8 cellular contexts compared by ENCODE assay signal in genomic region chr18:48408727-48409590, GRCh38. TPM values are rescaled to one million over a fixed set of nuclear protein-coding genes. Genes with fewer than 3 reads are reported as not detected.
DNase-seq lines count a peak whose midpoint lies in the region; ATAC-seq and TF ChIP-seq lines count a peak whose summit lies in the region.

TSS of gene ZBTB7C (minus strand) at chr18:48409383.

- no peaks in the 10 kb centered on the region for H3F3A ChIP-seq in neural cell (ENCODE audit: insufficient read depth, low read length, poor library complexity, severe bottlenecking)

- TF ChIP-seq CTCF in LNCaP clone FGC (IDR thresholded peaks at IDR 0.05; ENCODE audit: control insufficient read depth, extremely low read depth, insufficient read depth): no peak
- no peak for TF ChIP-seq CTCF in activated CD8-positive, alpha-beta T cell treated with anti-CD3 and anti-CD28 coated beads for 36 hours (IDR thresholded peaks at IDR 0.05)
- no peak for TF ChIP-seq CTCF in foreskin keratinocyte (conservative IDR thresholded peaks at IDR 0.05)
- TF ChIP-seq CTCF in neural cell (IDR thresholded peaks at IDR 0.05; ENCODE audit: poor library complexity, severe bottlenecking): no peak
- TF ChIP-seq CTCF in GM10248 (IDR thresholded peaks at IDR 0.05; ENCODE audit: control extremely low read depth, extremely low read depth, low read depth, missing control alignments): no peak

- H2AFZ ChIP-seq in neural cell (ENCODE audit: low read depth, low read length): peak within 1 kb of the TSS; percentile 58

- H3K4me3 Mint-ChIP-seq in activated CD4-positive, alpha-beta T cell treated with anti-CD3 and anti-CD28 coated beads for 36 hours: peak within 1 kb of the TSS; percentile 61
- peak within 1 kb of the TSS; percentile 49 for H3K4me3 Mint-ChIP-seq in activated CD8-positive, alpha-beta T cell treated with anti-CD3 and anti-CD28 coated beads for 36 hours

- peaks cover 14% of the 10 kb centered on the region for H3K4me1 Mint-ChIP-seq in activated CD4-positive, alpha-beta T cell treated with anti-CD3 and anti-CD28 coated beads for 36 hours
- H3K4me1 Mint-ChIP-seq in activated CD8-positive, alpha-beta T cell treated with anti-CD3 and anti-CD28 coated beads for 36 hours (ENCODE audit: low read depth): peaks cover 11% of the 10 kb centered on the region

- H3K27me3 ChIP-seq in foreskin keratinocyte: peaks cover 57% of the 10 kb centered on the region
- peaks cover 47% of the 10 kb centered on the region for H3K27me3 ChIP-seq in neural cell (ENCODE audit: insufficient read depth, low read depth, low read length)

- no peaks in the 10 kb centered on the region for H4K20me1 ChIP-seq in neural cell (ENCODE audit: insufficient read depth)

- no peaks in the 10 kb centered on the region for H3K79me2 ChIP-seq in neural cell (replicated peaks; ENCODE audit: insufficient read depth, low read length)

- CTCF ChIA-PET in activated CD4-positive, alpha-beta T cell treated with anti-CD3 and anti-CD28 coated beads for 36 hours (lab: Charles Lee): no interaction called here
- CTCF ChIA-PET in activated CD8-positive, alpha-beta T cell treated with anti-CD3 and anti-CD28 coated beads for 36 hours (lab: Charles Lee): no interaction called here
- CTCF ChIA-PET in GM10248 (lab: Yijun Ruan, JAX): no interaction called here

- peak within 1 kb of the TSS; percentile 88 for H3K4me2 ChIP-seq in neural cell (ENCODE audit: low read length)

- H3K27me3 Mint-ChIP-seq in activated CD4-positive, alpha-beta T cell treated with anti-CD3 and anti-CD28 coated beads for 36 hours: peaks cover 68% of the 10 kb centered on the region
- H3K27me3 Mint-ChIP-seq in activated CD8-positive, alpha-beta T cell treated with anti-CD3 and anti-CD28 coated beads for 36 hours: peaks cover 67% of the 10 kb centered on the region

- H3K4me1 ChIP-seq in foreskin keratinocyte: no peaks in the 10 kb centered on the region

- H3K27ac ChIP-seq in foreskin keratinocyte: no peak within 1 kb of the TSS
- H3K27ac ChIP-seq in neural cell (ENCODE audit: low read length): no peak within 1 kb of the TSS

- peak; percentile 39 for ATAC-seq in activated CD4-positive, alpha-beta T cell treated with anti-CD3 and anti-CD28 coated beads for 36 hours
- no peak for ATAC-seq in activated CD8-positive, alpha-beta T cell treated with anti-CD3 and anti-CD28 coated beads for 36 hours
- ATAC-seq in foreskin keratinocyte: peak; percentile 24
- no peak for ATAC-seq in HG03520 (IDR thresholded peaks at IDR 0.05; ENCODE audit: unreplicated experiment)

- H3K27ac Mint-ChIP-seq in activated CD4-positive, alpha-beta T cell treated with anti-CD3 and anti-CD28 coated beads for 36 hours: no peak within 1 kb of the TSS
- H3K27ac Mint-ChIP-seq in activated CD8-positive, alpha-beta T cell treated with anti-CD3 and anti-CD28 coated beads for 36 hours: no peak within 1 kb of the TSS

- H3K36me3 Mint-ChIP-seq in activated CD4-positive, alpha-beta T cell treated with anti-CD3 and anti-CD28 coated beads for 36 hours (ENCODE audit: low read depth): no peaks in the 10 kb centered on the region
- no peaks in the 10 kb centered on the region for H3K36me3 Mint-ChIP-seq in activated CD8-positive, alpha-beta T cell treated with anti-CD3 and anti-CD28 coated beads for 36 hours (ENCODE audit: low read depth)

- H3K9me3 ChIP-seq in neural cell (ENCODE audit: low read length): no peaks in the 10 kb centered on the region

- H3K4me3 ChIP-seq in LNCaP clone FGC (ENCODE audit: low read depth, low read length) (peak within 1 kb of the TSS; percentile 60), neural cell (ENCODE audit: low read length) (peak within 1 kb of the TSS; percentile 87)

- no peak for TF ChIP-seq EP300 in neural cell (conservative IDR thresholded peaks at IDR 0.05; ENCODE audit: poor library complexity, severe bottlenecking)

- intact Hi-C loops in activated CD4-positive, alpha-beta T cell treated with anti-CD3 and anti-CD28 coated beads for 36 hours (cut with DNase I, micrococcal nuclease): loop anchor here in 1 of 2 experiments (1.0 to 5.0 kb wide), 2 partner anchors 478 to 1657 kb away; no protein-coding TSS in a partner anchor
- intact Hi-C loops in activated CD8-positive, alpha-beta T cell treated with anti-CD3 and anti-CD28 coated beads for 36 hours (cut with micrococcal nuclease): no loop called here

- POLR2A ChIA-PET in activated CD4-positive, alpha-beta T cell treated with anti-CD3 and anti-CD28 coated beads for 36 hours (lab: Charles Lee): no interaction called here
- POLR2A ChIA-PET in activated CD8-positive, alpha-beta T cell treated with anti-CD3 and anti-CD28 coated beads for 36 hours (lab: Charles Lee): no interaction called here
- POLR2A ChIA-PET in GM10248 (lab: Yijun Ruan, JAX): no interaction called here

- no peaks in the 10 kb centered on the region for H3K36me3 ChIP-seq in neural cell (ENCODE audit: insufficient read depth, low read length)

- DNase-seq in activated CD4-positive, alpha-beta T cell treated with anti-CD3 and anti-CD28 coated beads for 36 hours: peak; percentile 38
- no peak for DNase-seq in activated CD4-positive, alpha-beta T cell treated with anti-CD3 and anti-CD28 coated beads for 4 hours
- no peak for DNase-seq in LNCaP clone FGC (ENCODE audit: low read depth)
- peak; percentile 11 for DNase-seq in activated CD8-positive, alpha-beta T cell treated with anti-CD3 and anti-CD28 coated beads for 36 hours
- DNase-seq in foreskin keratinocyte: no peak
- no peak for DNase-seq in GM10248 (ENCODE audit: extremely low spot score)

- H3K9me3 Mint-ChIP-seq in activated CD4-positive, alpha-beta T cell treated with anti-CD3 and anti-CD28 coated beads for 36 hours (ENCODE audit: low read depth): no peaks in the 10 kb centered on the region
- H3K9me3 Mint-ChIP-seq in activated CD8-positive, alpha-beta T cell treated with anti-CD3 and anti-CD28 coated beads for 36 hours: no peaks in the 10 kb centered on the region

- H3K9me2 ChIP-seq in neural cell (ENCODE audit: insufficient read depth, low read length): no peaks in the 10 kb centered on the region

- peak within 1 kb of the TSS; percentile 66 for H3K9ac ChIP-seq in neural cell (ENCODE audit: low read length)

- TF ChIP-seq RAD21 in neural cell (conservative IDR thresholded peaks at IDR 0.05): no peak

TF ChIP-seq in neural cell, 6 proteins besides CTCF, POLR2A, EP300 and RAD21:
- TF ChIP-seq EZH2 (IDR thresholded peaks at IDR 0.05; ENCODE audit: borderline replicate concordance, insufficient read depth, low read length, poor library complexity, severe bottlenecking): no peak
- TF ChIP-seq SMC3 (conservative IDR thresholded peaks at IDR 0.05; ENCODE audit: poor library complexity): no peak
- TF ChIP-seq POLR2AphosphoS5 (IDR thresholded peaks at IDR 0.05): no peak
- TF ChIP-seq REST (IDR thresholded peaks at IDR 0.05; ENCODE audit: borderline replicate concordance): no peak
- no peak for TF ChIP-seq TAF1 (IDR thresholded peaks at IDR 0.05; ENCODE audit: low read depth)
- peak; percentile 51 for TF ChIP-seq MXI1 (conservative IDR thresholded peaks at IDR 0.05; ENCODE audit: poor library complexity, severe bottlenecking)

RNA-seq across cellular contexts. Expression of gene ZBTB7C, which starts in this region (rescaled TPM):
- total RNA-seq in activated CD4-positive, alpha-beta T cell treated with anti-CD3 and anti-CD28 coated beads for 36 hours: not detected
- total RNA-seq in activated CD8-positive, alpha-beta T cell treated with anti-CD3 and anti-CD28 coated beads for 36 hours: not detected
- total RNA-seq in foreskin keratinocyte: under 0.01 and 0.07 TPM in 2 replicates
- 0.02 TPM in 2 replicates for polyA plus RNA-seq in foreskin keratinocyte
- 2.4 and 6.5 TPM in 2 replicates for polyA plus RNA-seq in neural cell
- 11.7 and 14.6 TPM in 2 replicates for polyA minus RNA-seq in neural cell

Comparison
In these comparisons a context has a peak if more than half of its experiments do, and no peak if none do; other contexts are left out.
1. Peak in DNase-seq and ATAC-seq in activated CD4-positive, alpha-beta T cell treated with anti-CD3 and anti-CD28 coated beads for 36 hours; RNA of the gene not detected or under 1 TPM.
2. Peak in DNase-seq in activated CD8-positive, alpha-beta T cell treated with anti-CD3 and anti-CD28 coated beads for 36 hours; RNA of the gene not detected or under 1 TPM.
3. Peak in ATAC-seq in foreskin keratinocyte; RNA of the gene not detected or under 1 TPM.